In genomic region chrX:120310861-120311631, GRCh38 we compare ENCODE assay signal across 8 cellular contexts. TPM values are rescaled to one million over a fixed set of nuclear protein-coding genes. Genes with fewer than 3 reads are reported as not detected.
A peak's percentile ranks its signal among the peaks of the same experiment; 100 is the strongest.
DNase-seq lines count a peak whose midpoint lies in the region; ATAC-seq lines count a peak whose summit lies in the region.

Gene TMEM255A (minus strand): TSS chrX:120311461. CDS start chrX:120311309, 152 bp downstream.

- DNase-seq in CD4-positive, CD25-positive, alpha-beta regulatory T cell: no peak
- DNase-seq in activated T-cell treated with anti-CD3 and anti-CD28 coated beads, Interleukin-2, amount 50 U/mL, for 72 hours: peak in 1 of 2 donors; percentile 6
- DNase-seq in hippocampal formation (lab: John Stamatoyannopoulos, UW) (peak; percentile 9 to 42), skeletal muscle cell (ENCODE audit: low read depth) (no peak), SKM-1 treated with dmso at 0.1 percent for 144 hours (lab: John Stamatoyannopoulos, UW; ENCODE audit: unreplicated experiment) (no peak)

- H3K9me3 Mint-ChIP-seq in CD4-positive, CD25-positive, alpha-beta regulatory T cell: peaks cover 0 to 2% (median 0%) of the 10 kb centered on the region in 7 donors
- H3K9me3 Mint-ChIP-seq in activated T-cell treated with anti-CD3 and anti-CD28 coated beads, Interleukin-2, amount 50 U/mL, for 72 hours: no peaks in the 10 kb centered on the region

- H3K27me3 ChIP-seq in CD4-positive, CD25-positive, alpha-beta regulatory T cell (ENCODE audit: control insufficient read depth, insufficient read depth, low read length): peaks cover 15% of the 10 kb centered on the region
- peaks cover 98% of the 10 kb centered on the region for H3K27me3 ChIP-seq in HUES48 (ENCODE audit: control insufficient read depth, insufficient read depth, low read length)

- peak within 1 kb of the TSS; percentile 38 to 86 (median 83) for H3K4me3 Mint-ChIP-seq in CD4-positive, CD25-positive, alpha-beta regulatory T cell
- H3K4me3 Mint-ChIP-seq in activated T-cell treated with anti-CD3 and anti-CD28 coated beads, Interleukin-2, amount 50 U/mL, for 72 hours: peak within 1 kb of the TSS; percentile 85 to 90

- H3K4me1 Mint-ChIP-seq in CD4-positive, CD25-positive, alpha-beta regulatory T cell: peaks cover 0 to 22% (median 7%) of the 10 kb centered on the region in 4 donors
- peaks cover 14% of the 10 kb centered on the region for H3K4me1 Mint-ChIP-seq in activated T-cell treated with anti-CD3 and anti-CD28 coated beads, Interleukin-2, amount 50 U/mL, for 72 hours (ENCODE audit: low read depth)

- H3K36me3 ChIP-seq in CD4-positive, CD25-positive, alpha-beta regulatory T cell (ENCODE audit: control insufficient read depth, insufficient read depth, low read length): no peaks in the 10 kb centered on the region
- no peaks in the 10 kb centered on the region for H3K36me3 ChIP-seq in HUES48 (ENCODE audit: control insufficient read depth, insufficient read depth, low read length)

- H3K27ac Mint-ChIP-seq in CD4-positive, CD25-positive, alpha-beta regulatory T cell: peak within 1 kb of the TSS in 1 of 3 donors; percentile 86
- H3K27ac Mint-ChIP-seq in activated T-cell treated with anti-CD3 and anti-CD28 coated beads, Interleukin-2, amount 50 U/mL, for 72 hours: no peak within 1 kb of the TSS

- H3K4me1 ChIP-seq in CD4-positive, CD25-positive, alpha-beta regulatory T cell (ENCODE audit: control insufficient read depth, insufficient read depth, low read length, poor library complexity, severe bottlenecking): peaks cover 18% of the 10 kb centered on the region
- H3K4me1 ChIP-seq in HUES48 (ENCODE audit: control insufficient read depth, insufficient read depth, low read length): peaks cover 23% of the 10 kb centered on the region

- no peaks in the 10 kb centered on the region for H3K9me3 ChIP-seq in CD4-positive, CD25-positive, alpha-beta regulatory T cell (ENCODE audit: control insufficient read depth in 2 of 2, low read length in 2 of 2)
- H3K9me3 ChIP-seq in HUES48 (ENCODE audit: control insufficient read depth, insufficient read depth, low read length): no peaks in the 10 kb centered on the region

- H3K4me3 ChIP-seq in CD4-positive, CD25-positive, alpha-beta regulatory T cell (ENCODE audit: low read depth, low read length): peak within 1 kb of the TSS; percentile 47
- H3K4me3 ChIP-seq in HUES48 (ENCODE audit: low read depth, low read length) (peak within 1 kb of the TSS; percentile 75), skeletal muscle cell (ENCODE audit: low read depth, low read length) (peak within 1 kb of the TSS; percentile 38)

- no peaks in the 10 kb centered on the region for H3K36me3 Mint-ChIP-seq in CD4-positive, CD25-positive, alpha-beta regulatory T cell
- no peaks in the 10 kb centered on the region for H3K36me3 Mint-ChIP-seq in activated T-cell treated with anti-CD3 and anti-CD28 coated beads, Interleukin-2, amount 50 U/mL, for 72 hours (ENCODE audit: insufficient read depth in 2 of 2)

- no peak for ATAC-seq in CD4-positive, CD25-positive, alpha-beta regulatory T cell (ENCODE audit: low read depth in 2 of 2)
- ATAC-seq in activated T-cell treated with anti-CD3 and anti-CD28 coated beads, Interleukin-2, amount 50 U/mL, for 72 hours (replicated peaks in 1 of 2): no peak
- ATAC-seq in GM21367 (IDR thresholded peaks at IDR 0.05; ENCODE audit: unreplicated experiment) (no peak), GM18861 (IDR thresholded peaks at IDR 0.05; ENCODE audit: unreplicated experiment) (no peak)

- H3K27me3 Mint-ChIP-seq in CD4-positive, CD25-positive, alpha-beta regulatory T cell: peaks cover 77% of the 10 kb centered on the region
- H3K27me3 Mint-ChIP-seq in activated T-cell treated with anti-CD3 and anti-CD28 coated beads, Interleukin-2, amount 50 U/mL, for 72 hours (ENCODE audit: low read depth): peaks cover 73% of the 10 kb centered on the region

- no peak within 1 kb of the TSS for H3K9ac ChIP-seq in HUES48 (ENCODE audit: low read depth, low read length)

- no peak within 1 kb of the TSS for H3K27ac ChIP-seq in CD4-positive, CD25-positive, alpha-beta regulatory T cell (ENCODE audit: insufficient read depth, low read length, poor library complexity, severe bottlenecking)
- no peak within 1 kb of the TSS for H3K27ac ChIP-seq in HUES48 (ENCODE audit: low read depth, low read length)

RNA-seq across cellular contexts. Expression of gene TMEM255A, which starts in this region (rescaled TPM):
- not detected for total RNA-seq in CD4-positive, CD25-positive, alpha-beta regulatory T cell
- under 1 TPM in 1 of 4 donors, not detected in 3; 0.07 TPM for polyA plus RNA-seq in CD4-positive, CD25-positive, alpha-beta regulatory T cell
- total RNA-seq in activated T-cell treated with anti-CD3 and anti-CD28 coated beads, Interleukin-2, amount 50 U/mL, for 72 hours: not detected

Comparison
In these comparisons a context has a peak if more than half of its experiments do, and no peak if none do; other contexts are left out.
1. DNase-seq: peak in hippocampal formation (2 of 2); none in CD4-positive, CD25-positive, alpha-beta regulatory T cell (0 of 3), skeletal muscle cell (single experiment) and SKM-1 treated with dmso at 0.1 percent for 144 hours (single experiment).
2. Peak in every context shown above with its lines, with median percentiles within 50 percentile points of each other: H3K4me3 ChIP-seq.